1 cellular context compared by ENCODE assay signal in the genomic region with DNA sequence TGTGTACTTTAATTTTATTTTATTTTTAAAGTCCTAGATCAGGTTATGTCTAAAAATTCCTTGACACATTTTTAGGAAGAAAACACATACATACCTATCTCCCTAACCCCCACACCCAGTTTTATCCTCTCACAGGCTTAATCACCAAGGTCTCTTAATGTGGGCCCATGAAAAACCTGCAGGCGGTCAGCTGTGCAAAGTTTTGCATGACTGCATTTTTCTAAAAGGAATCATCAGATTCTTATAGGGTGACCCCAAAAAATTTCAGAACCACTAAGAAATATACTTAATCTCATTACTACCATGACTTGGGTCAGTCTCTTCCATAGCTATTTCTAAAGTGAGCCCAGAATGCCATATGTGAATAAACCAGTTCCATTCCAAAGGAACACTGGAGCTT.
TF ChIP-seq lines count a peak whose summit lies in the region.

No MANE protein-coding gene starts in this region.

TF ChIP-seq in IMR-90, 13 proteins besides CTCF, POLR2A, EP300 and RAD21:
- TF ChIP-seq BHLHE40 (IDR thresholded peaks at IDR 0.05; ENCODE audit: low read depth, low read length), result no peak
- no peak for TF ChIP-seq FOS (IDR thresholded peaks at IDR 0.05; ENCODE audit: low read depth, low read length)
- TF ChIP-seq NFE2L2 (IDR thresholded peaks at IDR 0.05; ENCODE audit: low read depth, low read length), result no peak
- no peak for TF ChIP-seq MXI1 (IDR thresholded peaks at IDR 0.05; ENCODE audit: borderline replicate concordance, low read depth, low read length)
- TF ChIP-seq MAFK (IDR thresholded peaks at IDR 0.05; ENCODE audit: low read depth, low read length), result no peak
- no peak for TF ChIP-seq SMC3 (IDR thresholded peaks at IDR 0.05; ENCODE audit: low read depth, low read length)
- TF ChIP-seq MAZ (IDR thresholded peaks at IDR 0.05; ENCODE audit: borderline replicate concordance, low read depth, low read length), result no peak
- TF ChIP-seq RFX5 (IDR thresholded peaks at IDR 0.05; ENCODE audit: low read depth, low read length), result no peak
- TF ChIP-seq, protein P1, sequence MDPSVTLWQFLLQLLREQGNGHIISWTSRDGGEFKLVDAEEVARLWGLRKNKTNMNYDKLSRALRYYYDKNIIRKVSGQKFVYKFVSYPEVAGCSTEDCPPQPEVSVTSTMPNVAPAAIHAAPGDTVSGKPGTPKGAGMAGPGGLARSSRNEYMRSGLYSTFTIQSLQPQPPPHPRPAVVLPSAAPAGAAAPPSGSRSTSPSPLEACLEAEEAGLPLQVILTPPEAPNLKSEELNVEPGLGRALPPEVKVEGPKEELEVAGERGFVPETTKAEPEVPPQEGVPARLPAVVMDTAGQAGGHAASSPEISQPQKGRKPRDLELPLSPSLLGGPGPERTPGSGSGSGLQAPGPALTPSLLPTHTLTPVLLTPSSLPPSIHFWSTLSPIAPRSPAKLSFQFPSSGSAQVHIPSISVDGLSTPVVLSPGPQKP (IDR thresholded peaks at IDR 0.05; ENCODE audit: borderline replicate concordance, low read depth, low read length), result no peak
- TF ChIP-seq RCOR1 (IDR thresholded peaks at IDR 0.05; ENCODE audit: insufficient replicate concordance, low read length), result no peak
- no peak for TF ChIP-seq CHD1 (IDR thresholded peaks at IDR 0.05; ENCODE audit: low read depth, low read length)
- TF ChIP-seq, protein P2, sequence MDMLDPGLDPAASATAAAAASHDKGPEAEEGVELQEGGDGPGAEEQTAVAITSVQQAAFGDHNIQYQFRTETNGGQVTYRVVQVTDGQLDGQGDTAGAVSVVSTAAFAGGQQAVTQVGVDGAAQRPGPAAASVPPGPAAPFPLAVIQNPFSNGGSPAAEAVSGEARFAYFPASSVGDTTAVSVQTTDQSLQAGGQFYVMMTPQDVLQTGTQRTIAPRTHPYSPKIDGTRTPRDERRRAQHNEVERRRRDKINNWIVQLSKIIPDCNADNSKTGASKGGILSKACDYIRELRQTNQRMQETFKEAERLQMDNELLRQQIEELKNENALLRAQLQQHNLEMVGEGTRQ (IDR thresholded peaks at IDR 0.05; ENCODE audit: low read depth, low read length), result no peak
- no peak for TF ChIP-seq CEBPB (IDR thresholded peaks at IDR 0.05; ENCODE audit: low read depth, low read length)
